ENCODE assay signal across 15 cellular contexts in the genomic region with DNA sequence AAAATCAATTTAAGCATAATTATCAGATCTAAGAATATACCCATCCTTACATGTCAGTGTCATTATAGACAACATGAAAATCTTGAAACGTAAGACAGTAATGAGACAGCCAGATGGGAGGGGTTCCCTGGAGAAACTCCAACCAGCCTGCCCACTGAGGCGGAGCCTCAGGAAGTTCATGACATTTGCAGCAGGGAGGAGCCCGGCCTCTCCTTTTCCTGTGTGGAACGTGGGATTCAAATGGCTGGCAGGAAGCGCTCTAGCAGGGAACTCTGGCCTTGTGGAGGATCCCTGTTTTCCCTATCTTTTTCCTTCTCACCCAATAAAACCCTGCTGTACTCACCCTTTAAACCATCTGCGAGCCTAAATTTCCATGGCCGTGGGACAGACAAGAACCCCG.
DNase-seq lines count a peak whose midpoint lies in the region; ATAC-seq, FAIRE-seq and TF ChIP-seq lines count a peak whose summit lies in the region.
"Had no signal": no experiment of that assay in that cellular context is flagged by ENCODE, and none has a peak within 500 bp of the region (broad histone marks: within the 10 kb centered on the region; RNA-seq: fewer than 3 reads in every experiment).

No MANE protein-coding gene starts in this region.

- intact Hi-C loops in PC-9 (cut with micrococcal nuclease; ENCODE audit: unreplicated experiment), result no loop called here
- intact Hi-C loops in Right ventricle myocardium inferior (cut with DNase I), result loop anchor here (10.0 kb wide), 1 partner anchor 140 kb away; no protein-coding TSS in a partner anchor

- 77 to 89% (median 81%) methylated on average over 8 of the region's 8 CpGs for WGBS in small intestine, 3 donors

- no peak for FAIRE-seq in small intestine (lab: Jason Lieb, UNC)
- FAIRE-seq: G401.6 had no signal

- no peaks in the 10 kb centered on the region; the same call in 1 of the 2 replicates for H3K9me2 ChIP-seq in PC-9 (ENCODE audit: insufficient read depth)

- H3K4me1 ChIP-seq in PC-9 (replicated peaks; ENCODE audit: insufficient read depth) (no peaks in the 10 kb centered on the region), small intestine (ENCODE audit: control insufficient read depth in 2 of 2, insufficient read depth in 1 of 2, low read depth in 1 of 2, low read length in 1 of 2) (no peaks in the 10 kb centered on the region)
- H3K4me1 ChIP-seq: uterus had no signal

- H3K4me3 Mint-ChIP-seq in neural crest cell, result no peak overlapping the region
- H3K4me3 Mint-ChIP-seq: activated CD4-positive, alpha-beta memory T cell treated with anti-CD3 and anti-CD28 coated beads for 36 hours; activated naive CD4-positive, alpha-beta T cell treated with anti-CD3 and anti-CD28 coated beads for 36 hours; T-helper 17 cell had no signal

- POLR2A ChIA-PET in PC-9 (lab: Charles Lee; ENCODE audit: unreplicated experiment), result no interaction called here

- no peaks in the 10 kb centered on the region for H4K20me1 ChIP-seq in PC-9 (ENCODE audit: insufficient read depth)

- no peak for TF ChIP-seq CTCF in PC-9 (conservative IDR thresholded peaks at IDR 0.05)
- TF ChIP-seq CTCF in neural crest cell (conservative IDR thresholded peaks at IDR 0.05), result no peak

- no peaks in the 10 kb centered on the region for H3K9me3 ChIP-seq in PC-9 (ENCODE audit: insufficient read depth, low read depth)
- H3K9me3 ChIP-seq in small intestine (ENCODE audit: control insufficient read depth, low read depth), result no peaks in the 10 kb centered on the region
- H3K9me3 ChIP-seq: neutrophil had no signal

- ATAC-seq in Right ventricle myocardium inferior, result no peak
- ATAC-seq: T-helper 17 cell had no signal

- CTCF ChIA-PET in PC-9 (lab: Charles Lee), result no interaction called here

- in situ Hi-C loops in Caki2 (cut with HindIII; ENCODE audit: low pct_unique_long_range_greater_than_20kb, low sequenced_read_pairs), result no loop called here

- no peaks in the 10 kb centered on the region for H3K27me3 Mint-ChIP-seq in neural crest cell (ENCODE audit: low read depth)
- H3K27me3 Mint-ChIP-seq: activated CD4-positive, alpha-beta memory T cell treated with anti-CD3 and anti-CD28 coated beads for 36 hours; T-helper 17 cell had no signal

- no peaks in the 10 kb centered on the region for H3K36me3 Mint-ChIP-seq in neural crest cell (ENCODE audit: low read depth)
- H3K36me3 Mint-ChIP-seq: activated CD4-positive, alpha-beta memory T cell treated with anti-CD3 and anti-CD28 coated beads for 36 hours had no signal

- H3K27ac ChIP-seq in PC-9 (no peak overlapping the region), small intestine (ENCODE audit: low read depth in 1 of 2, low read length in 1 of 2) (no peak overlapping the region)
- H3K27ac ChIP-seq: neutrophil, uterus had no signal

- no peaks in the 10 kb centered on the region for H3K36me3 ChIP-seq in PC-9 (ENCODE audit: low read depth)
- H3K36me3 ChIP-seq in small intestine (ENCODE audit: control insufficient read depth in 2 of 2, insufficient read depth in 2 of 2, low read length in 2 of 2), result no peaks in the 10 kb centered on the region
- H3K36me3 ChIP-seq: neutrophil had no signal

- H3K27me3 ChIP-seq in PC-9 (ENCODE audit: insufficient read depth, low read depth) (no peaks in the 10 kb centered on the region), small intestine (ENCODE audit: control insufficient read depth in 2 of 2, insufficient read depth in 2 of 2, low read length in 2 of 2) (no peaks in the 10 kb centered on the region)
- H3K27me3 ChIP-seq: neutrophil, uterus had no signal

- no peaks in the 10 kb centered on the region for H3K79me2 ChIP-seq in PC-9 (ENCODE audit: low read depth)

- no peaks in the 10 kb centered on the region for H3K4me1 Mint-ChIP-seq in neural crest cell
- H3K4me1 Mint-ChIP-seq: T-helper 17 cell had no signal

- H3F3A ChIP-seq in PC-9 (ENCODE audit: insufficient read depth, low read depth), result no peaks in the 10 kb centered on the region

- DNase-seq in Caki2 (ENCODE audit: low read depth), result peak; percentile 4
- DNase-seq in PC-9, result peak in 1 of 2 experiments; percentile 23
- peak; percentile 53 for DNase-seq in Right ventricle myocardium inferior (ENCODE audit: missing footprints)
- no peak for DNase-seq in neural crest cell (ENCODE audit: low read depth, low spot score)
- no peak for DNase-seq in NCI-H1930 (lab: John Stamatoyannopoulos, UW)
- no peak for DNase-seq in NOMO-1 (lab: John Stamatoyannopoulos, UW; ENCODE audit: unreplicated experiment in 2 of 2)
- DNase-seq in T-helper 1 cell, result no peak
- DNase-seq in small intestine, result no peak
- DNase-seq: activated CD4-positive, alpha-beta memory T cell treated with anti-CD3 and anti-CD28 coated beads for 36 hours; activated naive CD4-positive, alpha-beta T cell treated with anti-CD3 and anti-CD28 coated beads for 36 hours; cerebellar nuclear complex; T-helper 17 cell; uterus had no signal

- H2AFZ ChIP-seq in PC-9, result no peak overlapping the region; the same call in 1 of the 2 replicates

- peak overlapping the region; percentile 7; the same call in 1 of the 2 replicates for H3K4me2 ChIP-seq in PC-9

- no TSS peak for BruUV-seq in PC-9 (replicated peaks; lab: Mats Ljungman, UMichigan)

- peak overlapping the region; percentile 30 for H3K27ac Mint-ChIP-seq in neural crest cell (ENCODE audit: unreplicated experiment)
- H3K27ac Mint-ChIP-seq: activated CD4-positive, alpha-beta memory T cell treated with anti-CD3 and anti-CD28 coated beads for 36 hours; activated naive CD4-positive, alpha-beta T cell treated with anti-CD3 and anti-CD28 coated beads for 36 hours; T-helper 17 cell had no signal

- H3K4me3 ChIP-seq in PC-9 (no peak overlapping the region), small intestine (ENCODE audit: low read depth in 1 of 2, low read length in 2 of 2) (no peak overlapping the region)
- H3K4me3 ChIP-seq: uterus had no signal

- H3K9me3 Mint-ChIP-seq in neural crest cell, result peaks cover 2% of the 10 kb centered on the region

Comparison
In these comparisons a context has a peak if more than half of its experiments do, and no peak if none do; other contexts are left out.
1. DNase-seq: peak in Caki2 (single experiment) and Right ventricle myocardium inferior (single experiment); none in neural crest cell (single experiment), NCI-H1930 (0 of 2), NOMO-1 (0 of 2), T-helper 1 cell (0 of 5) and small intestine (single experiment).